ENCODE assay signal across 18 cellular contexts in the genomic region with DNA sequence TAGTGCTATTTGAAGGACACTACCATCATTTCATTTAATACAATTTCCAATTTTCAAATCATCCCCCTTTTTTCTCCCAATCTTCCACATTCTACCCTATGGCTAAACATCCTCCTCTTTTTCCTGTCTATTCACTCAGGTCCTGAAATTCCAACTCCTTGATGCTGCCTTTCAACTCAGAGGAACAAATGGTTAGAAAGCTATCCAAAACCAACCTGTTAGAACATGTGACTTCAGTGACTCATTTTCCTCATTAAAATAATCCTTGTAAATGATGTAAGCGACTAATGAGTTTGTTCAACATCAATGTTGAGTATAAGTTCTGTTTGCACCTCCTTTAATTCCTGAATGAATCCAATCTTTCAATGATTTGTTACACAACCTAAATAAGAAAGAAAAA. TPM values are rescaled to one million over a fixed set of nuclear protein-coding genes. Genes with fewer than 3 reads are reported as not detected.
DNase-seq lines count a peak whose midpoint lies in the region; ATAC-seq, FAIRE-seq and TF ChIP-seq lines count a peak whose summit lies in the region.
"Had no signal": no experiment of that assay in that cellular context is flagged by ENCODE, and none has a peak within 500 bp of the region (broad histone marks: within the 10 kb centered on the region; RNA-seq: fewer than 3 reads in every experiment).

No MANE protein-coding gene starts in this region.

- peak overlapping the region; percentile 27 for H3K4me2 ChIP-seq in keratinocyte (ENCODE audit: control insufficient read depth, extremely low read depth, insufficient read depth, low read depth, low read length)

- H3K9me3 Mint-ChIP-seq in CD4-positive, CD25-positive, alpha-beta regulatory T cell: no peaks in the 10 kb centered on the region
- no peaks in the 10 kb centered on the region for H3K9me3 Mint-ChIP-seq in Calu3 (ENCODE audit: low read depth, unreplicated experiment)
- H3K9me3 Mint-ChIP-seq in activated T-helper 2 cell treated with anti-CD3 and anti-CD28 coated beads, Interferon-gamma antibody, Interleukin-2, Interleukin-4, amounts not matched to agents 10 μg/mL and 5 μg/mL and 100 μg/mL, durations not matched to agents 14 hours and 24 hours and 36 hours: no peaks in the 10 kb centered on the region

- DNase-seq in CD4-positive, CD25-positive, alpha-beta regulatory T cell: no peak
- DNase-seq in Calu3 (no peak), keratinocyte (ENCODE audit: low read depth, low spot score) (no peak)
- DNase-seq in activated T-helper 2 cell treated with anti-CD3 and anti-CD28 coated beads, Interferon-gamma antibody, Interleukin-2, Interleukin-4, amounts not matched to agents 10 μg/mL and 5 μg/mL and 100 μg/mL, durations not matched to agents 14 hours and 24 hours and 36 hours (ENCODE audit: low spot score): no peak
- DNase-seq: anterior cingulate cortex; heart right ventricle; islet precursor cell; midbrain; NCI-H510A; occipital lobe; stimulated activated CD4-positive, alpha-beta T cell treated with anti-CD3 and anti-CD28 coated beads, Interleukin-4, amount 100 ng/mL, for 4 hours; trophoblast cell had no signal

- peaks cover 38 to 77% (median 63%) of the 10 kb centered on the region in 4 donors for H3K4me1 Mint-ChIP-seq in CD4-positive, CD25-positive, alpha-beta regulatory T cell
- peaks cover 14% of the 10 kb centered on the region for H3K4me1 Mint-ChIP-seq in Calu3 (ENCODE audit: low read depth, unreplicated experiment)
- peaks cover 60% of the 10 kb centered on the region for H3K4me1 Mint-ChIP-seq in activated T-helper 2 cell treated with anti-CD3 and anti-CD28 coated beads, Interferon-gamma antibody, Interleukin-2, Interleukin-4, amounts not matched to agents 10 μg/mL and 5 μg/mL and 100 μg/mL, durations not matched to agents 14 hours and 24 hours and 36 hours (ENCODE audit: low read depth)

- BruUV-seq in Calu3 (replicated peaks; lab: Mats Ljungman, UMichigan): no TSS peak

- H3K9ac ChIP-seq in keratinocyte (ENCODE audit: control insufficient read depth, extremely low read depth, insufficient read depth, low read length): no peak overlapping the region

- H3K27me3 Mint-ChIP-seq in CD4-positive, CD25-positive, alpha-beta regulatory T cell: no peaks in the 10 kb centered on the region
- no peaks in the 10 kb centered on the region for H3K27me3 Mint-ChIP-seq in Calu3 (ENCODE audit: unreplicated experiment)
- no peaks in the 10 kb centered on the region for H3K27me3 Mint-ChIP-seq in activated T-helper 2 cell treated with anti-CD3 and anti-CD28 coated beads, Interferon-gamma antibody, Interleukin-2, Interleukin-4, amounts not matched to agents 10 μg/mL and 5 μg/mL and 100 μg/mL, durations not matched to agents 14 hours and 24 hours and 36 hours (ENCODE audit: low read depth)

- WGBS in gastroesophageal sphincter (ENCODE audit: low coverage in 1 of 2), 2 donors: 75 to 88% methylated on average over 1 of the region's 1 CpG

- H3K36me3 Mint-ChIP-seq in CD4-positive, CD25-positive, alpha-beta regulatory T cell: peaks cover 18% of the 10 kb centered on the region
- peaks cover 71% of the 10 kb centered on the region for H3K36me3 Mint-ChIP-seq in Calu3 (ENCODE audit: insufficient read depth, unreplicated experiment)
- H3K36me3 Mint-ChIP-seq in activated T-helper 2 cell treated with anti-CD3 and anti-CD28 coated beads, Interferon-gamma antibody, Interleukin-2, Interleukin-4, amounts not matched to agents 10 μg/mL and 5 μg/mL and 100 μg/mL, durations not matched to agents 14 hours and 24 hours and 36 hours (ENCODE audit: low read depth): peaks cover 74% of the 10 kb centered on the region

- peaks cover 37% of the 10 kb centered on the region for H3K36me3 ChIP-seq in CD4-positive, CD25-positive, alpha-beta regulatory T cell (ENCODE audit: control insufficient read depth, insufficient read depth, low read length)
- H3K36me3 ChIP-seq in keratinocyte (ENCODE audit: control insufficient read depth in 2 of 2, extremely low read depth in 1 of 2, insufficient read depth in 2 of 2, low read length in 2 of 2): peaks cover 4 to 19% of the 10 kb centered on the region in 2 experiments
- H3K36me3 ChIP-seq in gastroesophageal sphincter: peaks cover 0 to 35% of the 10 kb centered on the region in 2 donors

- H3K4me1 ChIP-seq in CD4-positive, CD25-positive, alpha-beta regulatory T cell (ENCODE audit: control insufficient read depth, insufficient read depth, low read length, poor library complexity, severe bottlenecking): peaks cover 65% of the 10 kb centered on the region
- H3K4me1 ChIP-seq in keratinocyte (ENCODE audit: control insufficient read depth, extremely low read depth, insufficient read depth, low read length): peaks cover 23% of the 10 kb centered on the region
- peaks cover 3 to 79% (median 35%) of the 10 kb centered on the region in 3 donors for H3K4me1 ChIP-seq in gastroesophageal sphincter

- no peak for ATAC-seq in CD4-positive, CD25-positive, alpha-beta regulatory T cell (ENCODE audit: low read depth in 2 of 2)
- ATAC-seq in gastroesophageal sphincter (no peak), HG03045 (IDR thresholded peaks at IDR 0.05; ENCODE audit: unreplicated experiment) (no peak), GM21447 (IDR thresholded peaks at IDR 0.05; ENCODE audit: unreplicated experiment) (no peak), HG03469 (IDR thresholded peaks at IDR 0.05; ENCODE audit: unreplicated experiment) (no peak)

- TF ChIP-seq CTCF in Calu3 (IDR thresholded peaks at IDR 0.05; ENCODE audit: unreplicated experiment): no peak
- TF ChIP-seq CTCF in keratinocyte (optimal IDR thresholded peaks at IDR 0.05 in 1 of 3, IDR thresholded peaks at IDR 0.05 in 1 of 3, conservative IDR thresholded peaks at IDR 0.05 in 1 of 3; ENCODE audit: extremely low read depth in 1 of 3, insufficient read depth in 2 of 3, low read length in 3 of 3): no peak
- TF ChIP-seq CTCF in gastroesophageal sphincter (IDR thresholded peaks at IDR 0.05): no peak

- H3K9me1 ChIP-seq in keratinocyte (ENCODE audit: control insufficient read depth, extremely low read depth, insufficient read depth, low read length): peaks cover 4% of the 10 kb centered on the region

- H3K4me3 ChIP-seq in CD4-positive, CD25-positive, alpha-beta regulatory T cell (ENCODE audit: low read depth, low read length): peak overlapping the region; percentile 63
- H3K4me3 ChIP-seq in keratinocyte (ENCODE audit: control insufficient read depth in 2 of 3, extremely low read depth in 1 of 3, insufficient read depth in 2 of 3, low read depth in 1 of 3, low read length in 3 of 3) (no peak overlapping the region), gastroesophageal sphincter (no peak overlapping the region)
- H3K4me3 ChIP-seq: coronary artery, heart right ventricle had no signal

- CTCF ChIA-PET in Calu3 (lab: Charles Lee): no interaction called here

- peak overlapping the region in 2 of 3 donors; percentile 80 to 85 for H3K27ac Mint-ChIP-seq in CD4-positive, CD25-positive, alpha-beta regulatory T cell
- H3K27ac Mint-ChIP-seq in Calu3 (ENCODE audit: unreplicated experiment): peak overlapping the region; percentile 4
- peak overlapping the region; percentile 25 for H3K27ac Mint-ChIP-seq in activated T-helper 2 cell treated with anti-CD3 and anti-CD28 coated beads, Interferon-gamma antibody, Interleukin-2, Interleukin-4, amounts not matched to agents 10 μg/mL and 5 μg/mL and 100 μg/mL, durations not matched to agents 14 hours and 24 hours and 36 hours

- dilution Hi-C loops in keratinocyte (cut with MboI; ENCODE audit: extremely low pct_ligation_motif_present, low sequenced_read_pairs): no loop called here

- no peaks in the 10 kb centered on the region for H3K9me3 ChIP-seq in CD4-positive, CD25-positive, alpha-beta regulatory T cell (ENCODE audit: control insufficient read depth in 2 of 2, low read length in 2 of 2)
- H3K9me3 ChIP-seq in keratinocyte (ENCODE audit: control insufficient read depth, low read depth, low read length): no peaks in the 10 kb centered on the region
- no peaks in the 10 kb centered on the region for H3K9me3 ChIP-seq in gastroesophageal sphincter
- H3K9me3 ChIP-seq: heart right ventricle had no signal

- H4K20me1 ChIP-seq in keratinocyte (ENCODE audit: control insufficient read depth, extremely low read depth, insufficient read depth, low read length): peaks cover 20% of the 10 kb centered on the region

- peak overlapping the region; percentile 68 for H3K27ac ChIP-seq in CD4-positive, CD25-positive, alpha-beta regulatory T cell (ENCODE audit: insufficient read depth, low read length, poor library complexity, severe bottlenecking)
- H3K27ac ChIP-seq in keratinocyte (ENCODE audit: control insufficient read depth, insufficient read depth, low read length) (peak overlapping the region; percentile 45), gastroesophageal sphincter (peak overlapping the region in 2 of 4 donors; percentile 29 to 33)
- H3K27ac ChIP-seq: C4-2B, coronary artery had no signal

- intact Hi-C loops in Calu3 (cut with micrococcal nuclease; ENCODE audit: unreplicated experiment): no loop called here
- intact Hi-C loops in activated T-helper 2 cell treated with anti-CD3 and anti-CD28 coated beads, Interferon-gamma antibody, Interleukin-2, Interleukin-4, amounts not matched to agents 10 μg/mL and 5 μg/mL and 100 μg/mL, durations not matched to agents 14 hours and 24 hours and 36 hours (cut with micrococcal nuclease): no loop called here

- TF ChIP-seq EP300 in gastroesophageal sphincter (IDR thresholded peaks at IDR 0.05): no peak

- peaks cover 94% of the 10 kb centered on the region for H3K79me2 ChIP-seq in keratinocyte (ENCODE audit: control insufficient read depth, insufficient read depth, low read length)

- no peak overlapping the region for H2AFZ ChIP-seq in keratinocyte (ENCODE audit: control insufficient read depth, low read length)

- H3K27me3 ChIP-seq in CD4-positive, CD25-positive, alpha-beta regulatory T cell (ENCODE audit: control insufficient read depth, insufficient read depth, low read length): no peaks in the 10 kb centered on the region
- no peaks in the 10 kb centered on the region for H3K27me3 ChIP-seq in keratinocyte (ENCODE audit: control insufficient read depth, extremely low read depth, insufficient read depth, low read length)
- H3K27me3 ChIP-seq in gastroesophageal sphincter: no peaks in the 10 kb centered on the region
- H3K27me3 ChIP-seq: heart right ventricle had no signal

- H3K4me3 Mint-ChIP-seq in CD4-positive, CD25-positive, alpha-beta regulatory T cell: peak overlapping the region in 2 of 4 donors; percentile 2 to 42
- H3K4me3 Mint-ChIP-seq in Calu3 (ENCODE audit: low read depth, unreplicated experiment): no peak overlapping the region
- H3K4me3 Mint-ChIP-seq in activated T-helper 2 cell treated with anti-CD3 and anti-CD28 coated beads, Interferon-gamma antibody, Interleukin-2, Interleukin-4, amounts not matched to agents 10 μg/mL and 5 μg/mL and 100 μg/mL, durations not matched to agents 14 hours and 24 hours and 36 hours (ENCODE audit: low read depth): no peak overlapping the region

- no peak for TF ChIP-seq POLR2A in gastroesophageal sphincter (IDR thresholded peaks at IDR 0.05)

- peak; percentile 36 for FAIRE-seq in keratinocyte (lab: Jason Lieb, UNC)

RNA-seq across cellular contexts. Expression of a gene that starts 5.5 kb away (rescaled TPM):
- total RNA-seq in CD4-positive, CD25-positive, alpha-beta regulatory T cell: 44.2 TPM
- polyA plus RNA-seq in CD4-positive, CD25-positive, alpha-beta regulatory T cell: 10 to 100 TPM; 31.7 to 42.7 (median 37.0) TPM
- total RNA-seq in Calu3 (2022) (77.4 and 79.2 TPM in 2 replicates), gastroesophageal sphincter (10 to 100 TPM; 28.3 to 47.3 (median 37.3) TPM)
- total RNA-seq in activated T-helper 2 cell treated with anti-CD3 and anti-CD28 coated beads, Interferon-gamma antibody, Interleukin-2, Interleukin-4, amounts not matched to agents 10 μg/mL and 5 μg/mL and 100 μg/mL, durations not matched to agents 14 hours and 24 hours and 36 hours: 75.1 and 75.4 TPM in 2 replicates
- polyA plus RNA-seq in keratinocyte: 29.6 to 68.4 TPM (median 56.6 TPM) in 3 replicates
- 81.7 TPM for polyA plus RNA-seq in keratinocyte (2011; ENCODE audit: low read depth)
- polyA plus RNA-seq in keratinocyte (2011; cell fraction: cytosol; rRNA removed): 34.4 and 60.1 TPM in 2 replicates
- polyA plus RNA-seq in keratinocyte (2011; cell fraction: nucleus; rRNA removed): 36.2 and 54.4 TPM in 2 replicates
- polyA plus RNA-seq in keratinocyte (2012; ENCODE audit: low replicate concordance): 60.1 and 72.2 TPM in 2 replicates
- 7.3 to 42.1 TPM (median 13.0 TPM) in 3 replicates for polyA minus RNA-seq in keratinocyte
- polyA minus RNA-seq in keratinocyte (2011; cell fraction: cytosol; rRNA and poly(A)+ RNA removed): 79.6 TPM
- polyA minus RNA-seq in keratinocyte (2011; cell fraction: nucleus; rRNA and poly(A)+ RNA removed): 14.2 and 31.7 TPM in 2 replicates

RNA-seq across cellular contexts. Expression of a gene that starts 16.2 kb away (rescaled TPM):
- 47.9 TPM for total RNA-seq in CD4-positive, CD25-positive, alpha-beta regulatory T cell
- 10 to 100 TPM; 27.3 to 39.5 (median 39.0) TPM for polyA plus RNA-seq in CD4-positive, CD25-positive, alpha-beta regulatory T cell
- total RNA-seq in Calu3 (2022) (6.9 and 11.4 TPM in 2 replicates), gastroesophageal sphincter (10 to 100 TPM in 3 of 4 donors, 1 to 10 TPM in 1; 7.6 to 30.1 (median 15.1) TPM)
- total RNA-seq in activated T-helper 2 cell treated with anti-CD3 and anti-CD28 coated beads, Interferon-gamma antibody, Interleukin-2, Interleukin-4, amounts not matched to agents 10 μg/mL and 5 μg/mL and 100 μg/mL, durations not matched to agents 14 hours and 24 hours and 36 hours: 10.9 and 11.2 TPM in 2 replicates
- 14.7 to 25.4 TPM (median 24.8 TPM) in 3 replicates for polyA plus RNA-seq in keratinocyte
- 19.5 TPM for polyA plus RNA-seq in keratinocyte (2011; ENCODE audit: low read depth)
- polyA plus RNA-seq in keratinocyte (2011; cell fraction: cytosol; rRNA removed): 23.4 and 33.3 TPM in 2 replicates
- 12.7 and 15.9 TPM in 2 replicates for polyA plus RNA-seq in keratinocyte (2011; cell fraction: nucleus; rRNA removed)
- 23.1 and 23.3 TPM in 2 replicates for polyA plus RNA-seq in keratinocyte (2012; ENCODE audit: low replicate concordance)
- polyA minus RNA-seq in keratinocyte: 13.8 to 26.5 TPM (median 17.4 TPM) in 3 replicates
- polyA minus RNA-seq in keratinocyte (2011; cell fraction: cytosol; rRNA and poly(A)+ RNA removed): 16.9 TPM
- polyA minus RNA-seq in keratinocyte (2011; cell fraction: nucleus; rRNA and poly(A)+ RNA removed): 7.9 and 15.7 TPM in 2 replicates

Comparison
In these comparisons a context has a peak if more than half of its experiments do, and no peak if none do; other contexts are left out.
1. H3K27ac Mint-ChIP-seq: peak in every context shown above with its lines; median percentile 82 in CD4-positive, CD25-positive, alpha-beta regulatory T cell; 25 in activated T-helper 2 cell treated with anti-CD3 and anti-CD28 coated beads, Interferon-gamma antibody, Interleukin-2, Interleukin-4, amounts not matched to agents 10 μg/mL and 5 μg/mL and 100 μg/mL, durations not matched to agents 14 hours and 24 hours and 36 hours; 4 in Calu3.